Comparison of ENCODE assay signal across 35 cellular contexts in genomic region chr10:54463644-54464043, GRCh38.
"Had no signal": no experiment of that assay in that cellular context is flagged by ENCODE, and none has a peak within 500 bp of the region (broad histone marks: within the 10 kb centered on the region; RNA-seq: fewer than 3 reads in every experiment).

No MANE protein-coding gene starts in this region.

- H3K9me3 ChIP-seq: adrenal gland, body of pancreas, colonic mucosa, esophagus squamous epithelium, gastroesophageal sphincter had no signal

- H3K4me1 Mint-ChIP-seq: activated B cell treated with CpG ODN at 0.5 μM for 24 hours; activated CD4-positive, alpha-beta T cell treated with anti-CD3 and anti-CD28 coated beads for 36 hours; activated CD4-positive, alpha-beta T cell treated with anti-CD3 and anti-CD28 coated beads, Interleukin-2, amount 10 ng/mL, durations not matched to agents 24 days and 14 days; activated CD8-positive, alpha-beta memory T cell treated with anti-CD3 and anti-CD28 coated beads, Interleukin-2, amount 10 ng/mL, durations not matched to agents 7 days and 5 days; activated naive CD4-positive, alpha-beta T cell treated with anti-CD3 and anti-CD28 coated beads, Interleukin-2, amount 50 U/mL, for 24 hours; activated naive CD8-positive, alpha-beta T cell treated with anti-CD3 and anti-CD28 coated beads for 36 hours; activated naive CD8-positive, alpha-beta T cell treated with anti-CD3 and anti-CD28 coated beads, Interleukin-2, amount 50 U/mL, for 24 hours; T-helper 17 cell had no signal

- H3K36me3 ChIP-seq: adrenal gland, colonic mucosa, esophagus squamous epithelium, gastroesophageal sphincter, WERI-Rb-1 had no signal

- H3K36me3 Mint-ChIP-seq: activated CD4-positive, alpha-beta memory T cell treated with anti-CD3 and anti-CD28 coated beads for 36 hours; activated CD8-positive, alpha-beta memory T cell treated with anti-CD3 and anti-CD28 coated beads, Interleukin-2, amount 10 ng/mL, durations not matched to agents 7 days and 5 days; activated naive CD4-positive, alpha-beta T cell treated with anti-CD3 and anti-CD28 coated beads, Interleukin-2, amount 50 U/mL, for 24 hours; activated naive CD8-positive, alpha-beta T cell treated with anti-CD3 and anti-CD28 coated beads for 36 hours had no signal

- H3K27me3 ChIP-seq: adrenal gland, body of pancreas, colonic mucosa, esophagus squamous epithelium, gastroesophageal sphincter had no signal

- FAIRE-seq: endometrium, endothelial cell of umbilical vein had no signal

- H3K27me3 Mint-ChIP-seq: activated B cell treated with CpG ODN at 0.5 μM for 24 hours; activated CD4-positive, alpha-beta memory T cell treated with anti-CD3 and anti-CD28 coated beads for 36 hours; activated CD4-positive, alpha-beta T cell treated with anti-CD3 and anti-CD28 coated beads for 36 hours; activated CD4-positive, alpha-beta T cell treated with anti-CD3 and anti-CD28 coated beads, Interleukin-2, amount 10 ng/mL, durations not matched to agents 24 days and 14 days; activated CD8-positive, alpha-beta memory T cell treated with anti-CD3 and anti-CD28 coated beads, Interleukin-2, amount 10 ng/mL, durations not matched to agents 7 days and 5 days; activated naive CD4-positive, alpha-beta T cell treated with anti-CD3 and anti-CD28 coated beads, Interleukin-2, amount 50 U/mL, for 24 hours; activated naive CD8-positive, alpha-beta T cell treated with anti-CD3 and anti-CD28 coated beads for 36 hours; activated naive CD8-positive, alpha-beta T cell treated with anti-CD3 and anti-CD28 coated beads, Interleukin-2, amount 50 U/mL, for 24 hours; T-helper 17 cell had no signal

- H3K4me3 ChIP-seq: adrenal gland, body of pancreas, colonic mucosa, esophagus squamous epithelium, gastroesophageal sphincter had no signal

- H3K4me1 ChIP-seq: adrenal gland, body of pancreas, colonic mucosa, esophagus squamous epithelium, gastroesophageal sphincter had no signal

- H3K27ac ChIP-seq: adrenal gland, body of pancreas, colonic mucosa, epithelial cell of prostate, esophagus squamous epithelium, gastroesophageal sphincter, WERI-Rb-1 had no signal

- DNase-seq: activated B cell treated with CpG ODN at 0.5 μM for 24 hours; activated CD4-positive, alpha-beta memory T cell treated with anti-CD3 and anti-CD28 coated beads for 36 hours; activated CD4-positive, alpha-beta T cell treated with anti-CD3 and anti-CD28 coated beads for 36 hours; activated CD4-positive, alpha-beta T cell treated with anti-CD3 and anti-CD28 coated beads, Interleukin-2, amount 10 ng/mL, durations not matched to agents 24 days and 14 days; activated CD8-positive, alpha-beta memory T cell treated with anti-CD3 and anti-CD28 coated beads, Interleukin-2, amount 10 ng/mL, durations not matched to agents 7 days and 5 days; activated CD8-positive, alpha-beta memory T cell treated with anti-CD3 and anti-CD28 coated beads, Interleukin-2, amount 50 U/mL, for 4 hours; activated CD8-positive, alpha-beta T cell treated with anti-CD3 and anti-CD28 coated beads, Interleukin-2, amount 10 ng/mL, durations not matched to agents 7 days and 5 days; activated effector memory CD4-positive, alpha-beta T cell treated with anti-CD3 and anti-CD28 coated beads, Interleukin-2, amount 50 U/mL, for 16 hours; activated naive CD4-positive, alpha-beta T cell treated with anti-CD3 and anti-CD28 coated beads for 36 hours; activated naive CD8-positive, alpha-beta T cell treated with anti-CD3 and anti-CD28 coated beads for 36 hours; activated naive CD8-positive, alpha-beta T cell treated with anti-CD3 and anti-CD28 coated beads, Interleukin-2, amount 50 U/mL, for 24 hours; activated T-cell treated with anti-CD3 and anti-CD28 coated beads, Interleukin-2, amount 50 U/mL, for 1 hour; activated T-cell treated with anti-CD3 and anti-CD28 coated beads, Interleukin-2, amount 50 U/mL, for 48 hours; adrenal gland; amygdala; aorta; body of pancreas; caudate nucleus; cerebellar nuclear complex; colonic mucosa; effector CD8-positive, alpha-beta T cell; esophagus squamous epithelium; foreskin melanocyte; T-helper 17 cell; T1000; WERI-Rb-1 had no signal

- ATAC-seq: activated CD4-positive, alpha-beta T cell treated with anti-CD3 and anti-CD28 coated beads for 36 hours; activated CD4-positive, CD25-positive, alpha-beta regulatory T cell treated with anti-CD3 and anti-CD28 coated beads, Interleukin-2, amount 50 U/mL, for 24 hours; activated CD8-positive, alpha-beta memory T cell treated with anti-CD3 and anti-CD28 coated beads, Interleukin-2, amount 10 ng/mL, durations not matched to agents 7 days and 5 days; activated CD8-positive, alpha-beta T cell treated with anti-CD3 and anti-CD28 coated beads, Interleukin-2, amount 10 ng/mL, durations not matched to agents 7 days and 5 days; activated naive CD8-positive, alpha-beta T cell treated with anti-CD3 and anti-CD28 coated beads, Interleukin-2, amount 50 U/mL, for 24 hours; body of pancreas; gastroesophageal sphincter; T-helper 17 cell had no signal

- H3K4me3 Mint-ChIP-seq: activated B cell treated with CpG ODN at 0.5 μM for 24 hours; activated CD4-positive, alpha-beta memory T cell treated with anti-CD3 and anti-CD28 coated beads for 36 hours; activated CD4-positive, alpha-beta T cell treated with anti-CD3 and anti-CD28 coated beads for 36 hours; activated CD4-positive, alpha-beta T cell treated with anti-CD3 and anti-CD28 coated beads, Interleukin-2, amount 10 ng/mL, durations not matched to agents 24 days and 14 days; activated CD8-positive, alpha-beta memory T cell treated with anti-CD3 and anti-CD28 coated beads, Interleukin-2, amount 10 ng/mL, durations not matched to agents 7 days and 5 days; activated CD8-positive, alpha-beta T cell treated with anti-CD3 and anti-CD28 coated beads, Interleukin-2, amount 10 ng/mL, durations not matched to agents 7 days and 5 days; activated naive CD4-positive, alpha-beta T cell treated with anti-CD3 and anti-CD28 coated beads for 36 hours; activated naive CD4-positive, alpha-beta T cell treated with anti-CD3 and anti-CD28 coated beads, Interleukin-2, amount 50 U/mL, for 24 hours; activated naive CD8-positive, alpha-beta T cell treated with anti-CD3 and anti-CD28 coated beads for 36 hours; activated naive CD8-positive, alpha-beta T cell treated with anti-CD3 and anti-CD28 coated beads, Interleukin-2, amount 50 U/mL, for 24 hours; activated T-helper 1 cell treated with anti-CD3 and anti-CD28 coated beads, Interleukin-12 subunit alpha, Interleukin-12 subunit beta, Interleukin-2, Interleukin-4 antibody, amounts not matched to agents 30 ng/mL and 10 ng/mL and 1 ng/mL, durations not matched to agents 14 hours and 24 hours and 36 hours; T-helper 17 cell; T-helper 2 cell treated with Interferon-gamma antibody and Interleukin-4, amounts not matched to agents 5 μg/mL and 100 μg/mL, for 36 hours had no signal

- H3K9me3 Mint-ChIP-seq: activated B cell treated with CpG ODN at 0.5 μM for 24 hours; activated CD4-positive, alpha-beta T cell treated with anti-CD3 and anti-CD28 coated beads, Interleukin-2, amount 10 ng/mL, durations not matched to agents 24 days and 14 days; activated T-helper 1 cell treated with anti-CD3 and anti-CD28 coated beads, Interleukin-12 subunit alpha, Interleukin-12 subunit beta, Interleukin-2, Interleukin-4 antibody, amounts not matched to agents 30 ng/mL and 10 ng/mL and 1 ng/mL, durations not matched to agents 14 hours and 24 hours and 36 hours had no signal

- H3K27ac Mint-ChIP-seq: activated B cell treated with CpG ODN at 0.5 μM for 24 hours; activated CD4-positive, alpha-beta memory T cell treated with anti-CD3 and anti-CD28 coated beads for 36 hours; activated CD4-positive, alpha-beta T cell treated with anti-CD3 and anti-CD28 coated beads for 36 hours; activated CD4-positive, alpha-beta T cell treated with anti-CD3 and anti-CD28 coated beads, Interleukin-2, amount 10 ng/mL, durations not matched to agents 24 days and 14 days; activated CD8-positive, alpha-beta memory T cell treated with anti-CD3 and anti-CD28 coated beads, Interleukin-2, amount 10 ng/mL, durations not matched to agents 7 days and 5 days; activated CD8-positive, alpha-beta T cell treated with anti-CD3 and anti-CD28 coated beads, Interleukin-2, amount 10 ng/mL, durations not matched to agents 7 days and 5 days; activated naive CD4-positive, alpha-beta T cell treated with anti-CD3 and anti-CD28 coated beads for 36 hours; activated naive CD4-positive, alpha-beta T cell treated with anti-CD3 and anti-CD28 coated beads, Interleukin-2, amount 50 U/mL, for 24 hours; activated naive CD8-positive, alpha-beta T cell treated with anti-CD3 and anti-CD28 coated beads for 36 hours; activated naive CD8-positive, alpha-beta T cell treated with anti-CD3 and anti-CD28 coated beads, Interleukin-2, amount 50 U/mL, for 24 hours; activated T-helper 1 cell treated with anti-CD3 and anti-CD28 coated beads, Interleukin-12 subunit alpha, Interleukin-12 subunit beta, Interleukin-2, Interleukin-4 antibody, amounts not matched to agents 30 ng/mL and 10 ng/mL and 1 ng/mL, durations not matched to agents 14 hours and 24 hours and 36 hours; activated T-helper 2 cell treated with anti-CD3 and anti-CD28 coated beads, Interferon-gamma antibody, Interleukin-2, Interleukin-4, amounts not matched to agents 10 μg/mL and 5 μg/mL and 100 μg/mL, durations not matched to agents 14 hours and 24 hours and 36 hours; T-helper 17 cell; T-helper 2 cell treated with Interferon-gamma antibody and Interleukin-4, amounts not matched to agents 5 μg/mL and 100 μg/mL, for 36 hours had no signal
